8 cellular contexts compared by ENCODE assay signal in genomic region chr19:7921302-7921954, GRCh38. TPM values are rescaled to one million over a fixed set of nuclear protein-coding genes. Genes with fewer than 3 reads are reported as not detected.
DNase-seq lines count a peak whose midpoint lies in the region; ATAC-seq and TF ChIP-seq lines count a peak whose summit lies in the region.

No MANE protein-coding gene starts in this region.

- H3K27me3 ChIP-seq in CD4-positive, CD25-positive, alpha-beta regulatory T cell (ENCODE audit: control insufficient read depth, insufficient read depth, low read length) = peaks cover 5% of the 10 kb centered on the region
- H3K27me3 ChIP-seq in neural progenitor cell = peaks cover 34% of the 10 kb centered on the region

- peaks cover 8% of the 10 kb centered on the region for H3K79me2 ChIP-seq in neural progenitor cell (ENCODE audit: low read depth)

- no peak overlapping the region for H3K9ac ChIP-seq in neural progenitor cell

- peaks cover 53% of the 10 kb centered on the region for H4K20me1 ChIP-seq in neural progenitor cell (ENCODE audit: low read depth)

- intact Hi-C loops in dendritic cell treated with granulocyte-macrophage colony-stimulating factor and Interleukin-4, amounts not matched to agents 40 ng/mL and 50 ng/mL, for 4 days (cut with micrococcal nuclease) = loop anchor here (2.0 to 10.0 kb wide), 2 partner anchors 19 to 237 kb away; partner anchors contain the start of genes MAP2K7 and TRAPPC5

- no peaks in the 10 kb centered on the region for H3K9me3 ChIP-seq in CD4-positive, CD25-positive, alpha-beta regulatory T cell (ENCODE audit: control insufficient read depth in 2 of 2, low read length in 2 of 2)
- no peaks in the 10 kb centered on the region for H3K9me3 ChIP-seq in neural progenitor cell (ENCODE audit: low read depth)

- H2AFZ ChIP-seq in neural progenitor cell (replicated peaks) = no peak overlapping the region

- peak overlapping the region; percentile 78 for H3K4me3 ChIP-seq in CD4-positive, CD25-positive, alpha-beta regulatory T cell (ENCODE audit: low read depth, low read length)
- H3K4me3 ChIP-seq in NB4 (ENCODE audit: low read depth, low read length) (peak overlapping the region; percentile 67), neural progenitor cell (peak overlapping the region; percentile 37)

- DNase-seq in CD4-positive, CD25-positive, alpha-beta regulatory T cell = no peak
- DNase-seq in NB4 (ENCODE audit: low read depth) (no peak), neural progenitor cell (ENCODE audit: low spot score) (no peak), dermis blood vessel endothelial cell (no peak)
- DNase-seq in stimulated activated CD4-positive, alpha-beta T cell treated with anti-CD3 and anti-CD28 coated beads, Interleukin-4, amount 100 ng/mL, for 24 hours = no peak

- H3K27ac ChIP-seq in CD4-positive, CD25-positive, alpha-beta regulatory T cell (ENCODE audit: insufficient read depth, low read length, poor library complexity, severe bottlenecking) = peak overlapping the region; percentile 78
- peak overlapping the region; percentile 3 for H3K27ac ChIP-seq in neural progenitor cell

- peaks cover 4% of the 10 kb centered on the region for H3K36me3 Mint-ChIP-seq in CD4-positive, CD25-positive, alpha-beta regulatory T cell
- peaks cover 31% of the 10 kb centered on the region for H3K36me3 Mint-ChIP-seq in dendritic cell treated with granulocyte-macrophage colony-stimulating factor and Interleukin-4, amounts not matched to agents 40 ng/mL and 50 ng/mL, for 4 days (ENCODE audit: low read depth)
- H3K36me3 Mint-ChIP-seq in neural progenitor cell = peaks cover 4% of the 10 kb centered on the region

- H3K36me3 ChIP-seq in CD4-positive, CD25-positive, alpha-beta regulatory T cell (ENCODE audit: control insufficient read depth, insufficient read depth, low read length) = no peaks in the 10 kb centered on the region
- H3K36me3 ChIP-seq in neural progenitor cell = no peaks in the 10 kb centered on the region

- peaks cover 0 to 2% (median 0%) of the 10 kb centered on the region in 7 donors for H3K9me3 Mint-ChIP-seq in CD4-positive, CD25-positive, alpha-beta regulatory T cell
- no peaks in the 10 kb centered on the region for H3K9me3 Mint-ChIP-seq in dendritic cell treated with granulocyte-macrophage colony-stimulating factor and Interleukin-4, amounts not matched to agents 40 ng/mL and 50 ng/mL, for 4 days
- no peaks in the 10 kb centered on the region for H3K9me3 Mint-ChIP-seq in neural progenitor cell

- peak overlapping the region; percentile 89 to 96 (median 94) for H3K4me3 Mint-ChIP-seq in CD4-positive, CD25-positive, alpha-beta regulatory T cell
- peak overlapping the region; percentile 87 for H3K4me3 Mint-ChIP-seq in dendritic cell treated with granulocyte-macrophage colony-stimulating factor and Interleukin-4, amounts not matched to agents 40 ng/mL and 50 ng/mL, for 4 days
- H3K4me3 Mint-ChIP-seq in neural progenitor cell = peak overlapping the region; percentile 87

- H3K27me3 Mint-ChIP-seq in CD4-positive, CD25-positive, alpha-beta regulatory T cell = peaks cover 25% of the 10 kb centered on the region
- peaks cover 56% of the 10 kb centered on the region for H3K27me3 Mint-ChIP-seq in dendritic cell treated with granulocyte-macrophage colony-stimulating factor and Interleukin-4, amounts not matched to agents 40 ng/mL and 50 ng/mL, for 4 days
- H3K27me3 Mint-ChIP-seq in neural progenitor cell (ENCODE audit: insufficient read depth, low read depth) = peaks cover 28% of the 10 kb centered on the region

- peaks cover 52% of the 10 kb centered on the region for H3F3A ChIP-seq in neural progenitor cell (ENCODE audit: low read depth)

- TF ChIP-seq CTCF in NB4 (IDR thresholded peaks at IDR 0.05; ENCODE audit: low read depth, low read length) (no peak), neural progenitor cell (IDR thresholded peaks at IDR 0.05) (no peak)

- H3K27ac Mint-ChIP-seq in CD4-positive, CD25-positive, alpha-beta regulatory T cell = peak overlapping the region; percentile 91 to 94 (median 93)
- peak overlapping the region; percentile 94 for H3K27ac Mint-ChIP-seq in dendritic cell treated with granulocyte-macrophage colony-stimulating factor and Interleukin-4, amounts not matched to agents 40 ng/mL and 50 ng/mL, for 4 days
- no peak overlapping the region for H3K27ac Mint-ChIP-seq in neural progenitor cell

- H3K4me1 ChIP-seq in CD4-positive, CD25-positive, alpha-beta regulatory T cell (ENCODE audit: control insufficient read depth, insufficient read depth, low read length, poor library complexity, severe bottlenecking) = peaks cover 56% of the 10 kb centered on the region
- H3K4me1 ChIP-seq in neural progenitor cell = peaks cover 9% of the 10 kb centered on the region

- TF ChIP-seq POLR2A in NB4 (IDR thresholded peaks at IDR 0.05; ENCODE audit: extremely low read depth, insufficient read length) = no peak

- no peak for ATAC-seq in CD4-positive, CD25-positive, alpha-beta regulatory T cell (ENCODE audit: low read depth in 2 of 2)
- ATAC-seq in GM21447 (IDR thresholded peaks at IDR 0.05; ENCODE audit: unreplicated experiment) (no peak), HG03196 (IDR thresholded peaks at IDR 0.05; ENCODE audit: unreplicated experiment) (no peak)

- H3K4me2 ChIP-seq in neural progenitor cell = peak overlapping the region; percentile 72

- H3K4me1 Mint-ChIP-seq in CD4-positive, CD25-positive, alpha-beta regulatory T cell = peaks cover 0 to 53% (median 19%) of the 10 kb centered on the region in 4 donors
- H3K4me1 Mint-ChIP-seq in dendritic cell treated with granulocyte-macrophage colony-stimulating factor and Interleukin-4, amounts not matched to agents 40 ng/mL and 50 ng/mL, for 4 days (ENCODE audit: low read depth) = peaks cover 80% of the 10 kb centered on the region
- peaks cover 39% of the 10 kb centered on the region for H3K4me1 Mint-ChIP-seq in neural progenitor cell

RNA-seq across cellular contexts. Expression of gene SNAPC2, which starts 1.3 kb away (rescaled TPM):
- total RNA-seq in CD4-positive, CD25-positive, alpha-beta regulatory T cell = 12.1 TPM
- polyA plus RNA-seq in CD4-positive, CD25-positive, alpha-beta regulatory T cell = 10 to 100 TPM; 14.3 to 22.1 (median 17.2) TPM
- total RNA-seq in neural progenitor cell (ENCODE audit: low replicate concordance) = 5.7 and 20.7 TPM in 2 replicates
- 14.1 and 14.3 TPM in 2 replicates for total RNA-seq in dermis blood vessel endothelial cell

RNA-seq across cellular contexts. Expression of gene CTXN1, which starts 4.5 kb away (rescaled TPM):
- total RNA-seq in CD4-positive, CD25-positive, alpha-beta regulatory T cell = not detected
- not detected for polyA plus RNA-seq in CD4-positive, CD25-positive, alpha-beta regulatory T cell
- total RNA-seq in neural progenitor cell (ENCODE audit: low replicate concordance) = 3.7 and 34.3 TPM in 2 replicates
- 4.6 and 4.9 TPM in 2 replicates for total RNA-seq in dermis blood vessel endothelial cell

RNA-seq across cellular contexts. Expression of gene TGFBR3L, which starts 6.8 kb away (rescaled TPM):
- 1.1 TPM for total RNA-seq in CD4-positive, CD25-positive, alpha-beta regulatory T cell
- not detected for polyA plus RNA-seq in CD4-positive, CD25-positive, alpha-beta regulatory T cell
- total RNA-seq in neural progenitor cell (ENCODE audit: low replicate concordance) = 0.99 and 1.8 TPM in 2 replicates
- 0.19 TPM in 1 of 2 replicates, not detected in the other for total RNA-seq in dermis blood vessel endothelial cell

RNA-seq across cellular contexts. Expression of gene MAP2K7, which starts 17.8 kb away (rescaled TPM):
- total RNA-seq in CD4-positive, CD25-positive, alpha-beta regulatory T cell = 93.4 TPM
- polyA plus RNA-seq in CD4-positive, CD25-positive, alpha-beta regulatory T cell = 1 to 10 TPM; 1.7 to 3.7 (median 2.6) TPM
- total RNA-seq in neural progenitor cell (ENCODE audit: low replicate concordance) (14.4 and 20.7 TPM in 2 replicates), dermis blood vessel endothelial cell (10.4 and 18.8 TPM in 2 replicates)

RNA-seq across cellular contexts. Expression of gene TIMM44, which starts 22.0 kb away (rescaled TPM):
- 72.5 TPM for total RNA-seq in CD4-positive, CD25-positive, alpha-beta regulatory T cell
- 10 to 100 TPM; 14.0 to 16.5 (median 15.0) TPM for polyA plus RNA-seq in CD4-positive, CD25-positive, alpha-beta regulatory T cell
- total RNA-seq in neural progenitor cell (ENCODE audit: low replicate concordance) (43.7 and 59.5 TPM in 2 replicates), dermis blood vessel endothelial cell (44.0 and 53.4 TPM in 2 replicates)
